ENCODE assay signal across 19 cellular contexts in the genomic region with DNA sequence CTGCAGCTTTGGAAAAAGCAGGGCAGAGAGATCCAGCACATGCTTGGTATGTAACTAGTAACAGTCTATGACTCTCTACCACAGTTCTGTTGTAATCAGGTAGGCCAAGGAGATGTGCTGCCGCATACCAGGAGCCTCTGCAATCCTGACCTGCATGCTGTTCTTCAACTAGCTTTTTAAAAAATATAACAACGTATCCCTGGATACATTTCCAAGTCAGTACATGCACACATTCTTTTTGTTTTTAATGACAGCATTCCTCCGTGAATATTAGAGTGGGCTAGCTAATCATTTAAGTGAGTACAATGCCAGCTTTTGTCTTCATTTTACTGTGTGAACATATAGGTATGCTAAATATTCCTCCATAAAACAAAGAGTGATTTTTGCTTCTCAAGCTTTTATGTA.
DNase-seq lines count a peak whose midpoint lies in the region; ATAC-seq and TF ChIP-seq lines count a peak whose summit lies in the region.
"Had no signal": no experiment of that assay in that cellular context is flagged by ENCODE, and none has a peak within 500 bp of the region (broad histone marks: within the 10 kb centered on the region; RNA-seq: fewer than 3 reads in every experiment).

No MANE protein-coding gene starts in this region.

- H3K4me1 Mint-ChIP-seq in Calu3 (ENCODE audit: low read depth, unreplicated experiment): peaks cover 10% of the 10 kb centered on the region
- H3K4me1 Mint-ChIP-seq: natural killer cell had no signal

- peak; percentile 82 for ATAC-seq in PC-3
- peak; percentile 88 for ATAC-seq in omental fat pad (ENCODE audit: low FRiP score)
- no peak for ATAC-seq in HG03039 (IDR thresholded peaks at IDR 0.05; ENCODE audit: unreplicated experiment)
- ATAC-seq: natural killer cell had no signal

- peak overlapping the region; percentile 12; the same call in 1 of the 2 replicates for H3K4me2 ChIP-seq in PC-3 (ENCODE audit: low read length)

- DNase-seq in Calu3 (peak; percentile 31), PC-3 (peak; percentile 65), fibroblast of the aortic adventitia (ENCODE audit: low read depth) (peak; percentile 24), omental fat pad (ENCODE audit: low spot score) (no peak), GF-D8 (lab: John Stamatoyannopoulos, UW) (no peak), GM03348 (ENCODE audit: low spot score) (no peak)
- no peak for DNase-seq in stimulated activated CD4-positive, alpha-beta T cell treated with anti-CD3 and anti-CD28 coated beads, Interleukin-4, amount 100 ng/mL, for 24 hours
- DNase-seq: activated CD4-positive, alpha-beta T cell treated with anti-CD3 and anti-CD28 coated beads for 4 hours; activated CD8-positive, alpha-beta memory T cell treated with anti-CD3 and anti-CD28 coated beads, Interleukin-2, amount 50 U/mL, for 48 hours; activated gamma-delta T cell; amygdala; MG63; natural killer cell; NCI-H1930; NCI-H510A treated with DMSO at 0.1 percent for 48 hours had no signal

- peak overlapping the region; percentile 25; the same call in 1 of the 2 replicates for H2AFZ ChIP-seq in PC-3 (ENCODE audit: low read length)

- H3K4me1 ChIP-seq in PC-3 (ENCODE audit: insufficient read depth, low read length): peaks cover 15% of the 10 kb centered on the region
- H3K4me1 ChIP-seq: prostate gland, vagina had no signal

- no peak overlapping the region for H3K4me3 Mint-ChIP-seq in Calu3 (ENCODE audit: low read depth, unreplicated experiment)
- H3K4me3 Mint-ChIP-seq: natural killer cell; stimulated activated naive CD8-positive, alpha-beta T cell treated with anti-CD3 and anti-CD28 coated beads, Interleukin-15, Interleukin-2, amounts not matched to agents 100 ng/mL and 50 ng/mL, for 24 hours had no signal

- H3K27me3 ChIP-seq in PC-3 (ENCODE audit: low read length): no peaks in the 10 kb centered on the region
- H3K27me3 ChIP-seq: MG63, vagina had no signal

- no peaks in the 10 kb centered on the region for H3K36me3 ChIP-seq in PC-3 (ENCODE audit: low read depth, low read length)
- H3K36me3 ChIP-seq: MG63, prostate gland, vagina had no signal

- BruUV-seq in Calu3 (replicated peaks; lab: Mats Ljungman, UMichigan) (no TSS peak), PC-3 (replicated peaks; lab: Mats Ljungman, UMichigan) (no TSS peak)

- POLR2A ChIA-PET in PC-3 (lab: Charles Lee; ENCODE audit: unreplicated experiment): no interaction called here

- H3K27ac Mint-ChIP-seq in Calu3 (ENCODE audit: unreplicated experiment): no peak overlapping the region
- H3K27ac Mint-ChIP-seq: natural killer cell; stimulated activated naive CD8-positive, alpha-beta T cell treated with anti-CD3 and anti-CD28 coated beads, Interleukin-15, Interleukin-2, amounts not matched to agents 100 ng/mL and 50 ng/mL, for 24 hours had no signal

- no peaks in the 10 kb centered on the region for H3K36me3 Mint-ChIP-seq in Calu3 (ENCODE audit: insufficient read depth, unreplicated experiment)
- H3K36me3 Mint-ChIP-seq: natural killer cell had no signal

- CTCF ChIA-PET in Calu3 (lab: Charles Lee): interaction anchor here (0.7 kb wide), 1 partner anchor 203 kb away, joined by 3 read pairs; no protein-coding TSS in a partner anchor
- CTCF ChIA-PET in PC-3 (lab: Charles Lee): no interaction called here

- H3K27me3 Mint-ChIP-seq in Calu3 (ENCODE audit: unreplicated experiment): no peaks in the 10 kb centered on the region

- no peaks in the 10 kb centered on the region for H3K9me3 Mint-ChIP-seq in Calu3 (ENCODE audit: low read depth, unreplicated experiment)

- H3K9ac ChIP-seq in PC-3 (ENCODE audit: low read length): no peak overlapping the region

- intact Hi-C loops in Calu3 (cut with micrococcal nuclease; ENCODE audit: unreplicated experiment) (no loop called here), PC-3 (cut with micrococcal nuclease) (no loop called here)

- no peaks in the 10 kb centered on the region for H3K79me2 ChIP-seq in PC-3 (ENCODE audit: low read length)

- H4K20me1 ChIP-seq in PC-3 (ENCODE audit: low read length): no peaks in the 10 kb centered on the region

- no peak for TF ChIP-seq CTCF in Calu3 (IDR thresholded peaks at IDR 0.05; ENCODE audit: unreplicated experiment)
- no peak for TF ChIP-seq CTCF in PC-3 (conservative IDR thresholded peaks at IDR 0.05; ENCODE audit: low read depth, low read length)
- no peak for TF ChIP-seq CTCF in fibroblast of the aortic adventitia (IDR thresholded peaks at IDR 0.05; ENCODE audit: insufficient read depth, low read length)
- TF ChIP-seq CTCF in omental fat pad (IDR thresholded peaks at IDR 0.05): no peak

- H3K4me3 ChIP-seq in PC-3 (ENCODE audit: low read length) (no peak overlapping the region), fibroblast of the aortic adventitia (ENCODE audit: low read depth, low read length) (no peak overlapping the region)
- H3K4me3 ChIP-seq: MG63, prostate gland, vagina had no signal

- H3F3A ChIP-seq in PC-3 (ENCODE audit: low read length, unreplicated experiment): no peaks in the 10 kb centered on the region

- no peaks in the 10 kb centered on the region for H3K9me2 ChIP-seq in PC-3 (replicated peaks; ENCODE audit: low read length)

- H3K27ac ChIP-seq in PC-3 (ENCODE audit: low read length): peak overlapping the region; percentile 39
- H3K27ac ChIP-seq: prostate gland, vagina had no signal

- no peaks in the 10 kb centered on the region for H3K9me3 ChIP-seq in PC-3 (ENCODE audit: low read length)
- H3K9me3 ChIP-seq: MG63, prostate gland, vagina had no signal

Comparison
In these comparisons a context has a peak if more than half of its experiments do, and no peak if none do; other contexts are left out.
1. DNase-seq: peak in Calu3 (single experiment), PC-3 (single experiment) and fibroblast of the aortic adventitia (single experiment); none in omental fat pad (single experiment), GF-D8 (single experiment), GM03348 (single experiment) and stimulated activated CD4-positive, alpha-beta T cell treated with anti-CD3 and anti-CD28 coated beads, Interleukin-4, amount 100 ng/mL, for 24 hours (single experiment).